In genomic region chr18:78630356-78630755, GRCh38 we compare ENCODE assay signal across 22 cellular contexts.
"Had no signal": no experiment of that assay in that cellular context is flagged by ENCODE, and none has a peak within 500 bp of the region (broad histone marks: within the 10 kb centered on the region; RNA-seq: fewer than 3 reads in every experiment).

No MANE protein-coding gene starts in this region.

- H3K27ac ChIP-seq: HL-60 had no signal

- H3K36me3 ChIP-seq: MG63 had no signal

- H3K27me3 ChIP-seq: MG63 had no signal

- DNase-seq: Karpas-422, KG1, MG63, NCI-H1092, NCI-H1105 treated with DMSO at 0.1 percent for 48 hours, NCI-H1417 treated with DMSO at 0.1 percent for 48 hours, NCI-H146, NCI-H1694 treated with DMSO at 0.1 percent for 48 hours, NCI-H1930, NCI-H2081, NCI-H2107, NCI-H2171, NCI-H226, NCI-H446, NCI-H510A, NCI-H524 treated with DMSO at 0.1 percent for 48 hours, NCI-H69, NCI-H774, RPMI8226, SHP77, SK-N-SH had no signal

- H3K4me3 ChIP-seq: MG63 had no signal

- H3K9me3 ChIP-seq: MG63, SK-N-SH had no signal
